ENCODE assay signal across 8 cellular contexts in genomic region chr4:88158038-88158359, GRCh38. TPM values are rescaled to one million over a fixed set of nuclear protein-coding genes. Genes with fewer than 3 reads are reported as not detected.
DNase-seq lines count a peak whose midpoint lies in the region; ATAC-seq and TF ChIP-seq lines count a peak whose summit lies in the region.

No MANE protein-coding gene starts in this region.

- CTCF ChIA-PET in IMR-90 (lab: Yijun Ruan, JAX) = interaction anchor here (0.8 kb wide), 1 partner anchor 14 kb away, joined by 3 read pairs; no protein-coding TSS in a partner anchor

- POLR2A ChIA-PET in IMR-90 (lab: Charles Lee; ENCODE audit: unreplicated experiment) = no interaction called here

- H3K56ac ChIP-seq in IMR-90 (ENCODE audit: extremely low read depth, insufficient read depth, low read length) = peak overlapping the region; percentile 41; the same call in 1 of the 2 replicates

- no peak overlapping the region for H3K27ac Mint-ChIP-seq in progenitor cell of endocrine pancreas

- H3K9ac ChIP-seq in IMR-90 (ENCODE audit: low read depth, low read length) (no peak overlapping the region), endocrine pancreas (ENCODE audit: control insufficient read depth, insufficient read depth, low read length) (no peak overlapping the region)

- peak overlapping the region; percentile 84 for H2BK20ac ChIP-seq in IMR-90 (ENCODE audit: low read depth, low read length)

- no peak overlapping the region for H2AK5ac ChIP-seq in IMR-90 (ENCODE audit: low read depth, low read length)

- DNase-seq in IMR-90 (no peak), progenitor cell of endocrine pancreas (ENCODE audit: low spot score, unreplicated experiment) (no peak), NCI-H2081 (lab: John Stamatoyannopoulos, UW) (no peak), GM20000 (ENCODE audit: low spot score) (no peak), head of caudate nucleus (no peak)

- H3K9me1 ChIP-seq in IMR-90 (ENCODE audit: insufficient read depth, low read length) = no peaks in the 10 kb centered on the region

- peak overlapping the region; percentile 89 for H2BK120ac ChIP-seq in IMR-90 (ENCODE audit: low read depth, low read length)

- no peak for TF ChIP-seq CTCF in IMR-90 (conservative IDR thresholded peaks at IDR 0.05; ENCODE audit: low read depth, low read length)
- no peak for TF ChIP-seq CTCF in progenitor cell of endocrine pancreas (IDR thresholded peaks at IDR 0.05; ENCODE audit: unreplicated experiment)
- TF ChIP-seq CTCF in GM20000 (IDR thresholded peaks at IDR 0.05; ENCODE audit: extremely low read depth, missing control alignments) = no peak

- dilution Hi-C loops in IMR-90 (cut with HindIII; ENCODE audit: low sequenced_read_pairs, unreplicated experiment) = no loop called here

- peaks cover 21% of the 10 kb centered on the region for H3K27me3 Mint-ChIP-seq in progenitor cell of endocrine pancreas

- H4K5ac ChIP-seq in IMR-90 (ENCODE audit: low read depth, low read length) = no peak overlapping the region

- H3K4ac ChIP-seq in IMR-90 (ENCODE audit: low read depth, low read length) = peak overlapping the region; percentile 86; the same call in 1 of the 2 replicates

- H3K36me3 Mint-ChIP-seq in progenitor cell of endocrine pancreas (ENCODE audit: insufficient read depth) = no peaks in the 10 kb centered on the region

- BruUV-seq in IMR-90 (replicated peaks; lab: Mats Ljungman, UMichigan) = no TSS peak

- H3K23ac ChIP-seq in IMR-90 (ENCODE audit: low read depth, low read length) = peak overlapping the region; percentile 96; the same call in 1 of the 2 replicates

- H3K36me3 ChIP-seq in IMR-90 (ENCODE audit: control insufficient read depth, insufficient read depth, low read length) (no peaks in the 10 kb centered on the region), endocrine pancreas (ENCODE audit: control insufficient read depth, insufficient read depth, low read length) (no peaks in the 10 kb centered on the region)

- H3K27me3 ChIP-seq in IMR-90 (ENCODE audit: control insufficient read depth, insufficient read depth, low read length) (no peaks in the 10 kb centered on the region), endocrine pancreas (ENCODE audit: control insufficient read depth, insufficient read depth, low read length) (no peaks in the 10 kb centered on the region)

- no peaks in the 10 kb centered on the region for H3K79me1 ChIP-seq in IMR-90 (ENCODE audit: low read depth in 1 of 2, low read length in 2 of 2)

- H2BK15ac ChIP-seq in IMR-90 (ENCODE audit: low read depth, low read length) = 0 out of 3 replicates have a peak overlapping the region, but pooled peaks have one; percentile 55

- peak overlapping the region; percentile 57 for H3K4me3 Mint-ChIP-seq in progenitor cell of endocrine pancreas (ENCODE audit: low read depth)

- peaks cover 13% of the 10 kb centered on the region for H3K4me1 Mint-ChIP-seq in progenitor cell of endocrine pancreas (ENCODE audit: low read depth)

- no peak for TF ChIP-seq POLR2A in IMR-90 (IDR thresholded peaks at IDR 0.05; ENCODE audit: low read depth, low read length)

- H3K4me2 ChIP-seq in IMR-90 (ENCODE audit: low read depth, low read length) = peak overlapping the region; percentile 94

- no peak for TF ChIP-seq RAD21 in IMR-90 (IDR thresholded peaks at IDR 0.05; ENCODE audit: low read length)

- WGBS in IMR-90 (ENCODE audit: extremely low coverage in 2 of 2, insufficient read length in 1 of 2), 2 experiments = 15% methylated on average over 6 of the region's 6 CpGs; no CpG with 5 or more reads in 1 of the 2 experiments

- H3K9me3 ChIP-seq in IMR-90 (ENCODE audit: control insufficient read depth, insufficient read depth, low read length) = no peaks in the 10 kb centered on the region
- no peaks in the 10 kb centered on the region for H3K9me3 ChIP-seq in endocrine pancreas (ENCODE audit: control insufficient read depth, low read length)

- no peak overlapping the region for H3K27ac ChIP-seq in IMR-90 (ENCODE audit: insufficient read depth, low read length)

- H4K8ac ChIP-seq in IMR-90 (ENCODE audit: low read depth in 2 of 2, low read length in 2 of 2) = peak overlapping the region in 1 of 2 experiments; percentile 24; a peak in 1 of 4 replicates

- in situ Hi-C loops in IMR-90 (cut with MboI; ENCODE audit: low sequenced_read_pairs) = no loop called here

- H3K4me1 ChIP-seq in IMR-90 (ENCODE audit: control insufficient read depth, insufficient read depth, low read length) = no peaks in the 10 kb centered on the region
- peaks cover 5% of the 10 kb centered on the region for H3K4me1 ChIP-seq in endocrine pancreas (ENCODE audit: control insufficient read depth, insufficient read depth, low read length)

- no peaks in the 10 kb centered on the region for H3K9me3 Mint-ChIP-seq in progenitor cell of endocrine pancreas (ENCODE audit: low read depth)

- intact Hi-C loops in IMR-90 (cut with micrococcal nuclease) = no loop called here
- intact Hi-C loops in head of caudate nucleus (cut with DNase I) = no loop called here

- H4K20me1 ChIP-seq in IMR-90 (ENCODE audit: insufficient read depth, low read length) = no peaks in the 10 kb centered on the region

- H3K4me3 ChIP-seq in IMR-90 (ENCODE audit: insufficient read depth, low read depth, low read length) (peak overlapping the region; percentile 88; the same call in 1 of the 2 replicates), endocrine pancreas (ENCODE audit: control insufficient read depth, insufficient read depth, low read length) (peak overlapping the region; percentile 75)

- H3K14ac ChIP-seq in IMR-90 (replicated peaks; ENCODE audit: low read depth, low read length) = peak overlapping the region; percentile 96; the same call in 1 of the 2 replicates

- peak overlapping the region; percentile 73; the same call in 1 of the 2 replicates for H4K91ac ChIP-seq in IMR-90 (ENCODE audit: insufficient read depth, low read depth, low read length)

- peak overlapping the region; percentile 93 for H2AK9ac ChIP-seq in IMR-90 (replicated peaks; ENCODE audit: low read depth, low read length, poor library complexity)

- ATAC-seq in GM18517 (IDR thresholded peaks at IDR 0.05; ENCODE audit: unreplicated experiment) (peak; percentile 66), IMR-90 (ENCODE audit: low read depth) (no peak), HG03139 (IDR thresholded peaks at IDR 0.05; ENCODE audit: unreplicated experiment) (no peak)

- H2AFZ ChIP-seq in IMR-90 (replicated peaks; ENCODE audit: low read length, poor library complexity) = peak overlapping the region; percentile 94

- no peak overlapping the region for H2BK5ac ChIP-seq in IMR-90 (ENCODE audit: low read depth, low read length, poor library complexity, severe bottlenecking)

- H3K18ac ChIP-seq in IMR-90 (ENCODE audit: low read depth, low read length) = no peak overlapping the region

TF ChIP-seq in IMR-90, 13 proteins besides CTCF, POLR2A, EP300 and RAD21:
- TF ChIP-seq USF2 (IDR thresholded peaks at IDR 0.05; ENCODE audit: low read depth, low read length) (no peak), CHD1 (IDR thresholded peaks at IDR 0.05; ENCODE audit: low read depth, low read length) (no peak), RFX5 (IDR thresholded peaks at IDR 0.05; ENCODE audit: low read depth, low read length) (no peak)
TF ChIP-seq in IMR-90: peak in this region for 0.

RNA-seq across cellular contexts. Expression of gene ABCG2, which starts 0.4 kb away (rescaled TPM):
- total RNA-seq in IMR-90 (2012; rRNA removed) (1.1 and 1.4 TPM in 2 replicates), progenitor cell of endocrine pancreas (2.3 and 2.6 TPM in 2 replicates)
- 0.27 and 0.50 TPM in 2 replicates for polyA plus RNA-seq in IMR-90 (2012; rRNA removed)
- polyA plus RNA-seq in IMR-90 (2012; cell fraction: cytosol; rRNA removed) = 0.14 and 0.22 TPM in 2 replicates
- 0.15 and 0.34 TPM in 2 replicates for polyA plus RNA-seq in IMR-90 (2012; cell fraction: nucleus; rRNA removed; ENCODE audit: low replicate concordance)
